Comparison of ENCODE assay signal across 8 cellular contexts in the genomic region with DNA sequence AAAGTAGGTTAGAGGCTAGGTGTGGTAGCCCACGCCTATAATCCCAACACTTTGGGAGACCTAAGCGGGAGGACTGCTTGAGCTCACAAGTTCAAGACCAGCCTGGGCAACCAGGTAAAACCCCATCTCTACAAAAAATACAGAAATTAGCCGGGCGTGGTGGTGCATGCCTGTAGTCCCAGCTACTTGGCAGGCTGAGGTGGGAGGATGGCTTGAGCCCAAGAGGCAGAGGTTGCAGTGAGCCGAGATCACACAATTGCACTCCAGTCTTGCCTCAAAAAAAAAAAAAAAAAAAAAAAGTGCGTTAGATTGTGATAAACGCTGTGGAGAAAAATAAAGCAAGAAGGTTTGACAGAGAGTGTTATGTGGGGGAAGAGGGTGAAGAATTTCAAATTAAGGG. TPM values are rescaled to one million over a fixed set of nuclear protein-coding genes. Genes with fewer than 3 reads are reported as not detected.
A peak's percentile ranks its signal among the peaks of the same experiment; 100 is the strongest.
DNase-seq lines count a peak whose midpoint lies in the region; ATAC-seq and TF ChIP-seq lines count a peak whose summit lies in the region.
"Not testable (repeated sequence)": the region's sequence is repeated elsewhere in the genome, so short reads cannot be mapped to it uniquely, and the experiment has no call there.

No MANE protein-coding gene starts in this region.

- not testable (repeated sequence) for ATAC-seq in CD4-positive, alpha-beta T cell (ENCODE audit: poor library complexity); T-cell (replicated peaks in 1 of 4); activated CD8-positive, alpha-beta T cell treated with anti-CD3 and anti-CD28 coated beads for 36 hours; activated naive CD8-positive, alpha-beta T cell treated with anti-CD3 and anti-CD28 coated beads, Interleukin-2, amount 50 U/mL, for 24 hours; right cardiac atrium

- not testable (repeated sequence) for H2BK12ac ChIP-seq in trophoblast cell (ENCODE audit: low read length)

- not testable (repeated sequence) for H2AFZ ChIP-seq in trophoblast cell (ENCODE audit: insufficient read depth, low read length, poor library complexity)

- H3K79me2 ChIP-seq in trophoblast cell (ENCODE audit: control insufficient read depth, insufficient read depth, low read length, poor library complexity): not testable (repeated sequence)

- H4K91ac ChIP-seq in trophoblast cell (ENCODE audit: low read depth, low read length): not testable (repeated sequence)

- not testable (repeated sequence) for H3K14ac ChIP-seq in trophoblast cell (ENCODE audit: low read length)

- POLR2A ChIA-PET in CD4-positive, alpha-beta T cell (lab: Charles Lee): interaction anchor here (0.6 to 1.1 kb wide), 2 partner anchors 17 to 222 kb away, joined by 3 read pairs; no protein-coding TSS in a partner anchor
- POLR2A ChIA-PET in T-cell (lab: Charles Lee): interaction anchor here (0.6 to 0.7 kb wide), 2 partner anchors 34 to 53 kb away, joined by 4 to 8 read pairs; no protein-coding TSS in a partner anchor
- POLR2A ChIA-PET in activated CD8-positive, alpha-beta T cell treated with anti-CD3 and anti-CD28 coated beads for 36 hours (lab: Charles Lee): interaction anchor here (0.7 to 1.9 kb wide), 3 partner anchors 9 to 21 kb away, joined by 3 to 5 read pairs (median 4); no protein-coding TSS in a partner anchor

- not testable (repeated sequence) for H2BK120ac ChIP-seq in trophoblast cell (ENCODE audit: insufficient read depth, low read length, poor library complexity)

- intact Hi-C loops in CD4-positive, alpha-beta T cell (cut with DNase I, micrococcal nuclease): loop anchor here in 1 of 2 experiments (5.0 kb wide), 1 partner anchor 164 kb away; no protein-coding TSS in a partner anchor
- intact Hi-C loops in activated CD8-positive, alpha-beta T cell treated with anti-CD3 and anti-CD28 coated beads for 36 hours (cut with micrococcal nuclease); right cardiac atrium (cut with DNase I): not testable (repeated sequence)

- WGBS in right cardiac atrium: 69% methylated on average over 7 of the region's 7 CpGs
- 100% methylated on average over 2 of the region's 7 CpGs for WGBS in trophoblast cell (ENCODE audit: extremely low coverage, insufficient coverage, insufficient read length)

- not testable (repeated sequence) for H4K8ac ChIP-seq in trophoblast cell (ENCODE audit: low read depth, low read length)

- H4K12ac ChIP-seq in trophoblast cell (ENCODE audit: low read depth, low read length): not testable (repeated sequence)

- not testable (repeated sequence) for H3K27me3 Mint-ChIP-seq in CD4-positive, alpha-beta T cell; T-cell; activated CD8-positive, alpha-beta T cell treated with anti-CD3 and anti-CD28 coated beads for 36 hours; activated naive CD4-positive, alpha-beta T cell treated with anti-CD3 and anti-CD28 coated beads, Interleukin-2, amount 50 U/mL, for 24 hours; activated naive CD8-positive, alpha-beta T cell treated with anti-CD3 and anti-CD28 coated beads, Interleukin-2, amount 50 U/mL, for 24 hours; endothelial cell (ENCODE audit: unreplicated experiment)

- H2BK5ac ChIP-seq in trophoblast cell (ENCODE audit: low read depth, low read length, poor library complexity): not testable (repeated sequence)

- not testable (repeated sequence) for H3K27ac ChIP-seq in CD4-positive, alpha-beta T cell (ENCODE audit: low read depth, low read length); right cardiac atrium (ENCODE audit: low read length); trophoblast cell (ENCODE audit: low read depth, low read length)

- H3K36me3 ChIP-seq in trophoblast cell (ENCODE audit: control insufficient read depth in 1 of 2, insufficient read depth in 2 of 2, low read length in 2 of 2): not testable (repeated sequence)

- not testable (repeated sequence) for H3K9me3 Mint-ChIP-seq in CD4-positive, alpha-beta T cell; T-cell; activated naive CD4-positive, alpha-beta T cell treated with anti-CD3 and anti-CD28 coated beads, Interleukin-2, amount 50 U/mL, for 24 hours; activated naive CD8-positive, alpha-beta T cell treated with anti-CD3 and anti-CD28 coated beads, Interleukin-2, amount 50 U/mL, for 24 hours; endothelial cell (ENCODE audit: unreplicated experiment)
- peaks cover 22% of the 10 kb centered on the region for H3K9me3 Mint-ChIP-seq in activated CD8-positive, alpha-beta T cell treated with anti-CD3 and anti-CD28 coated beads for 36 hours

- H2AK5ac ChIP-seq in trophoblast cell (ENCODE audit: low read length): not testable (repeated sequence)

- not testable (repeated sequence) for H3K79me1 ChIP-seq in trophoblast cell (ENCODE audit: low read length)

- peak overlapping the region; percentile 40 for H3K4ac ChIP-seq in trophoblast cell (ENCODE audit: low read depth, low read length)

- not testable (repeated sequence) for H3K4me3 ChIP-seq in right cardiac atrium (ENCODE audit: low read length); trophoblast cell (ENCODE audit: low read depth, low read length)

- not testable (repeated sequence) for H3K9ac ChIP-seq in trophoblast cell (ENCODE audit: low read length)

- H3K4me1 ChIP-seq in right cardiac atrium (ENCODE audit: control insufficient read depth, insufficient read depth, low read length): peaks cover 11% of the 10 kb centered on the region
- not testable (repeated sequence) for H3K4me1 ChIP-seq in trophoblast cell (ENCODE audit: control insufficient read depth in 1 of 2, insufficient read depth in 2 of 2, low read length in 2 of 2)

- H3K27ac Mint-ChIP-seq in CD4-positive, alpha-beta T cell: peak overlapping the region; percentile 89
- H3K27ac Mint-ChIP-seq in T-cell: peak overlapping the region; percentile 57 to 66
- H3K27ac Mint-ChIP-seq in activated CD8-positive, alpha-beta T cell treated with anti-CD3 and anti-CD28 coated beads for 36 hours: peak overlapping the region; percentile 23
- peak overlapping the region; percentile 93 for H3K27ac Mint-ChIP-seq in activated naive CD4-positive, alpha-beta T cell treated with anti-CD3 and anti-CD28 coated beads, Interleukin-2, amount 50 U/mL, for 24 hours
- peak overlapping the region; percentile 11 for H3K27ac Mint-ChIP-seq in activated naive CD8-positive, alpha-beta T cell treated with anti-CD3 and anti-CD28 coated beads, Interleukin-2, amount 50 U/mL, for 24 hours
- not testable (repeated sequence) for H3K27ac Mint-ChIP-seq in endothelial cell (ENCODE audit: unreplicated experiment)

- not testable (repeated sequence) for DNase-seq in CD4-positive, alpha-beta T cell; T-cell; activated CD8-positive, alpha-beta T cell treated with anti-CD3 and anti-CD28 coated beads for 36 hours; activated naive CD8-positive, alpha-beta T cell treated with anti-CD3 and anti-CD28 coated beads, Interleukin-2, amount 50 U/mL, for 24 hours; endothelial cell (ENCODE audit: low spot score); trophoblast cell
- DNase-seq in right cardiac atrium: peak in 2 of 3 donors; percentile 61 to 65

- CTCF ChIA-PET in CD4-positive, alpha-beta T cell (lab: Charles Lee): interaction anchor here (1.1 kb wide), 2 partner anchors 22 to 42 kb away, joined by 5 to 7 read pairs; no protein-coding TSS in a partner anchor
- CTCF ChIA-PET in T-cell (lab: Charles Lee): interaction anchor here (0.6 to 1.1 kb wide), 2 partner anchors 43 to 98 kb away, joined by 4 to 5 read pairs; no protein-coding TSS in a partner anchor
- CTCF ChIA-PET in activated CD8-positive, alpha-beta T cell treated with anti-CD3 and anti-CD28 coated beads for 36 hours (lab: Charles Lee): interaction anchor here (1.1 to 1.5 kb wide), 2 partner anchors 14 to 32 kb away, joined by 3 read pairs; no protein-coding TSS in a partner anchor

- peaks cover 75% of the 10 kb centered on the region for H3K36me3 Mint-ChIP-seq in CD4-positive, alpha-beta T cell (ENCODE audit: low read depth)
- peaks cover 49% of the 10 kb centered on the region for H3K36me3 Mint-ChIP-seq in T-cell
- peaks cover 51% of the 10 kb centered on the region for H3K36me3 Mint-ChIP-seq in activated CD8-positive, alpha-beta T cell treated with anti-CD3 and anti-CD28 coated beads for 36 hours (ENCODE audit: low read depth)
- H3K36me3 Mint-ChIP-seq in activated naive CD4-positive, alpha-beta T cell treated with anti-CD3 and anti-CD28 coated beads, Interleukin-2, amount 50 U/mL, for 24 hours: peaks cover 45% of the 10 kb centered on the region
- peaks cover 40% of the 10 kb centered on the region for H3K36me3 Mint-ChIP-seq in activated naive CD8-positive, alpha-beta T cell treated with anti-CD3 and anti-CD28 coated beads, Interleukin-2, amount 50 U/mL, for 24 hours (ENCODE audit: low read depth)
- peaks cover 51% of the 10 kb centered on the region for H3K36me3 Mint-ChIP-seq in endothelial cell (ENCODE audit: low read depth, unreplicated experiment)

- H3K4me3 Mint-ChIP-seq in CD4-positive, alpha-beta T cell: peak overlapping the region; percentile 52
- H3K4me3 Mint-ChIP-seq in T-cell: peak overlapping the region in 1 of 3 donors; percentile 33
- not testable (repeated sequence) for H3K4me3 Mint-ChIP-seq in activated CD8-positive, alpha-beta T cell treated with anti-CD3 and anti-CD28 coated beads for 36 hours; activated naive CD4-positive, alpha-beta T cell treated with anti-CD3 and anti-CD28 coated beads, Interleukin-2, amount 50 U/mL, for 24 hours; activated naive CD8-positive, alpha-beta T cell treated with anti-CD3 and anti-CD28 coated beads, Interleukin-2, amount 50 U/mL, for 24 hours
- peak overlapping the region; percentile 53 for H3K4me3 Mint-ChIP-seq in endothelial cell (ENCODE audit: unreplicated experiment)

- TF ChIP-seq CTCF in CD4-positive, alpha-beta T cell (IDR thresholded peaks at IDR 0.05); activated CD8-positive, alpha-beta T cell treated with anti-CD3 and anti-CD28 coated beads for 36 hours (IDR thresholded peaks at IDR 0.05); endothelial cell (IDR thresholded peaks at IDR 0.05; ENCODE audit: unreplicated experiment): not testable (repeated sequence)

- H3K9me3 ChIP-seq in CD4-positive, alpha-beta T cell (ENCODE audit: control insufficient read depth, low read length); right cardiac atrium (ENCODE audit: control insufficient read depth, low read length); trophoblast cell (ENCODE audit: insufficient read depth, low read depth, low read length): not testable (repeated sequence)

- H3K4me1 Mint-ChIP-seq in CD4-positive, alpha-beta T cell (ENCODE audit: low read depth): peaks cover 89% of the 10 kb centered on the region
- peaks cover 87 to 89% (median 88%) of the 10 kb centered on the region in 3 donors for H3K4me1 Mint-ChIP-seq in T-cell
- peaks cover 82% of the 10 kb centered on the region for H3K4me1 Mint-ChIP-seq in activated CD8-positive, alpha-beta T cell treated with anti-CD3 and anti-CD28 coated beads for 36 hours (ENCODE audit: low read depth)
- H3K4me1 Mint-ChIP-seq in activated naive CD4-positive, alpha-beta T cell treated with anti-CD3 and anti-CD28 coated beads, Interleukin-2, amount 50 U/mL, for 24 hours: peaks cover 87% of the 10 kb centered on the region
- H3K4me1 Mint-ChIP-seq in activated naive CD8-positive, alpha-beta T cell treated with anti-CD3 and anti-CD28 coated beads, Interleukin-2, amount 50 U/mL, for 24 hours: peaks cover 76% of the 10 kb centered on the region
- H3K4me1 Mint-ChIP-seq in endothelial cell (ENCODE audit: unreplicated experiment): not testable (repeated sequence)

- not testable (repeated sequence) for H3K4me2 ChIP-seq in trophoblast cell (ENCODE audit: low read length)

- H3K27me3 ChIP-seq in CD4-positive, alpha-beta T cell (ENCODE audit: control insufficient read depth, insufficient read depth, low read length); right cardiac atrium (ENCODE audit: control insufficient read depth, insufficient read depth); trophoblast cell (ENCODE audit: insufficient read depth, low read length): not testable (repeated sequence)

- not testable (repeated sequence) for H3K18ac ChIP-seq in trophoblast cell (ENCODE audit: low read length)

- H3K23ac ChIP-seq in trophoblast cell (ENCODE audit: low read length): not testable (repeated sequence)

RNA-seq across cellular contexts. Expression of gene AAK1, which starts 36.8 kb away (rescaled TPM):
- 100 to 1,000 TPM; 201 to 208 TPM for total RNA-seq in CD4-positive, alpha-beta T cell
- total RNA-seq in T-cell (100 to 1,000 TPM; 170 to 283 (median 177) TPM), endothelial cell (ENCODE audit: unreplicated experiment) (144 TPM), right cardiac atrium (10 to 100 TPM; 45.6 to 57.5 (median 53.4) TPM)
- 100 to 1,000 TPM; 114 to 115 TPM for total RNA-seq in activated CD8-positive, alpha-beta T cell treated with anti-CD3 and anti-CD28 coated beads for 36 hours
- polyA plus RNA-seq in right cardiac atrium: 13.8 TPM
- 137 and 140 TPM in 2 replicates for polyA plus RNA-seq in trophoblast cell (2013)
